In genomic region chr21:25837545-25838263, GRCh38 we compare ENCODE assay signal across 12 cellular contexts.
DNase-seq lines count a peak whose midpoint lies in the region; ATAC-seq and TF ChIP-seq lines count a peak whose summit lies in the region.
"Had no signal": no experiment of that assay in that cellular context is flagged by ENCODE, and none has a peak within 500 bp of the region (broad histone marks: within the 10 kb centered on the region; RNA-seq: fewer than 3 reads in every experiment).

No MANE protein-coding gene starts in this region.

- TF ChIP-seq CTCF in fibroblast of mammary gland (conservative IDR thresholded peaks at IDR 0.05; ENCODE audit: control insufficient read depth, insufficient read depth, low read depth, low read length) (no peak), testis (IDR thresholded peaks at IDR 0.05) (no peak)

- H3K9me3 ChIP-seq in testis = no peaks in the 10 kb centered on the region

- H3K36me3 ChIP-seq in rectal smooth muscle tissue (ENCODE audit: control insufficient read depth, insufficient read depth, low read length) = no peaks in the 10 kb centered on the region
- H3K36me3 ChIP-seq in testis (ENCODE audit: low read depth, missing control alignments) = no peaks in the 10 kb centered on the region
- H3K36me3 ChIP-seq: cardiac muscle cell, esophagus squamous epithelium had no signal

- intact Hi-C loops in activated T-helper 1 cell treated with anti-CD3 and anti-CD28 coated beads, Interleukin-12 subunit alpha, Interleukin-12 subunit beta, Interleukin-2, Interleukin-4 antibody, amounts not matched to agents 30 ng/mL and 10 ng/mL and 1 ng/mL, durations not matched to agents 14 hours and 24 hours and 36 hours (cut with micrococcal nuclease) = no loop called here
- intact Hi-C loops in testis (cut with DNase I; ENCODE audit: low total_unique reads) = no loop called here

- in situ Hi-C loops in SK-MEL-5 (cut with HindIII; ENCODE audit: low pct_unique_long_range_greater_than_20kb, low sequenced_read_pairs) = no loop called here

- no peak overlapping the region for H3K4me3 Mint-ChIP-seq in activated T-helper 1 cell treated with anti-CD3 and anti-CD28 coated beads, Interleukin-12 subunit alpha, Interleukin-12 subunit beta, Interleukin-2, Interleukin-4 antibody, amounts not matched to agents 30 ng/mL and 10 ng/mL and 1 ng/mL, durations not matched to agents 14 hours and 24 hours and 36 hours
- H3K4me3 Mint-ChIP-seq: naive thymus-derived CD4-positive, alpha-beta T cell had no signal

- H3K27me3 ChIP-seq in rectal smooth muscle tissue (ENCODE audit: control insufficient read depth, insufficient read depth, low read length) = no peaks in the 10 kb centered on the region
- no peaks in the 10 kb centered on the region for H3K27me3 ChIP-seq in testis
- H3K27me3 ChIP-seq: cardiac muscle cell, esophagus squamous epithelium had no signal

- peak; percentile 6 for DNase-seq in GM04503 (ENCODE audit: low read depth)
- DNase-seq in SK-MEL-5 (ENCODE audit: low read depth, low spot score) = peak; percentile 70
- peak; percentile 38 for DNase-seq in fibroblast of mammary gland (ENCODE audit: low read depth)
- DNase-seq in activated T-helper 1 cell treated with anti-CD3 and anti-CD28 coated beads, Interleukin-12 subunit alpha, Interleukin-12 subunit beta, Interleukin-2, Interleukin-4 antibody, amounts not matched to agents 30 ng/mL and 10 ng/mL and 1 ng/mL, durations not matched to agents 14 hours and 24 hours and 36 hours (ENCODE audit: low spot score) = no peak
- DNase-seq in testis = no peak
- DNase-seq: esophagus squamous epithelium; naive thymus-derived CD4-positive, alpha-beta T cell; NCI-H2227 treated with DMSO at 0.1 percent for 48 hours had no signal

- H3K4me1 Mint-ChIP-seq in activated T-helper 1 cell treated with anti-CD3 and anti-CD28 coated beads, Interleukin-12 subunit alpha, Interleukin-12 subunit beta, Interleukin-2, Interleukin-4 antibody, amounts not matched to agents 30 ng/mL and 10 ng/mL and 1 ng/mL, durations not matched to agents 14 hours and 24 hours and 36 hours (ENCODE audit: low read depth) = no peaks in the 10 kb centered on the region
- H3K4me1 Mint-ChIP-seq: naive thymus-derived CD4-positive, alpha-beta T cell had no signal

- peaks cover 1% of the 10 kb centered on the region for H3K27me3 Mint-ChIP-seq in activated T-helper 1 cell treated with anti-CD3 and anti-CD28 coated beads, Interleukin-12 subunit alpha, Interleukin-12 subunit beta, Interleukin-2, Interleukin-4 antibody, amounts not matched to agents 30 ng/mL and 10 ng/mL and 1 ng/mL, durations not matched to agents 14 hours and 24 hours and 36 hours (ENCODE audit: insufficient read depth)

- H3K4me3 ChIP-seq in fibroblast of mammary gland (ENCODE audit: control insufficient read depth, low read depth, low read length) = no peak overlapping the region
- no peak overlapping the region for H3K4me3 ChIP-seq in rectal smooth muscle tissue (ENCODE audit: low read length)
- H3K4me3 ChIP-seq in testis = no peak overlapping the region
- H3K4me3 ChIP-seq: cardiac muscle cell, esophagus squamous epithelium had no signal

- 38 to 41% methylated on average over 3 of the region's 3 CpGs for WGBS in testis, 2 donors

- H3K27ac Mint-ChIP-seq in activated T-helper 1 cell treated with anti-CD3 and anti-CD28 coated beads, Interleukin-12 subunit alpha, Interleukin-12 subunit beta, Interleukin-2, Interleukin-4 antibody, amounts not matched to agents 30 ng/mL and 10 ng/mL and 1 ng/mL, durations not matched to agents 14 hours and 24 hours and 36 hours = no peak overlapping the region
- H3K27ac Mint-ChIP-seq: naive thymus-derived CD4-positive, alpha-beta T cell had no signal

- peaks cover 9% of the 10 kb centered on the region for H3K4me1 ChIP-seq in rectal smooth muscle tissue (ENCODE audit: control insufficient read depth, insufficient read depth, low read length)
- no peaks in the 10 kb centered on the region for H3K4me1 ChIP-seq in testis

- peaks cover 16% of the 10 kb centered on the region for H3K9me3 Mint-ChIP-seq in activated T-helper 1 cell treated with anti-CD3 and anti-CD28 coated beads, Interleukin-12 subunit alpha, Interleukin-12 subunit beta, Interleukin-2, Interleukin-4 antibody, amounts not matched to agents 30 ng/mL and 10 ng/mL and 1 ng/mL, durations not matched to agents 14 hours and 24 hours and 36 hours

- TF ChIP-seq POLR2A in testis (IDR thresholded peaks at IDR 0.05) = no peak

- H3K9ac ChIP-seq in rectal smooth muscle tissue (ENCODE audit: low read length) = no peak overlapping the region

- H3K27ac ChIP-seq in rectal smooth muscle tissue (ENCODE audit: low read depth, low read length) (peak overlapping the region; percentile 83), testis (no peak overlapping the region)
- H3K27ac ChIP-seq: cardiac muscle cell, esophagus squamous epithelium had no signal

- H3K36me3 Mint-ChIP-seq in activated T-helper 1 cell treated with anti-CD3 and anti-CD28 coated beads, Interleukin-12 subunit alpha, Interleukin-12 subunit beta, Interleukin-2, Interleukin-4 antibody, amounts not matched to agents 30 ng/mL and 10 ng/mL and 1 ng/mL, durations not matched to agents 14 hours and 24 hours and 36 hours (ENCODE audit: low read depth) = no peaks in the 10 kb centered on the region

- ATAC-seq in GM19397 (IDR thresholded peaks at IDR 0.05; ENCODE audit: unreplicated experiment) (no peak), GM21619 (IDR thresholded peaks at IDR 0.05; ENCODE audit: unreplicated experiment) (no peak)
- ATAC-seq: naive thymus-derived CD4-positive, alpha-beta T cell had no signal

Comparison
In these comparisons a context has a peak if more than half of its experiments do, and no peak if none do; other contexts are left out.
1. DNase-seq: peak in GM04503 (single experiment), SK-MEL-5 (single experiment) and fibroblast of mammary gland (single experiment); none in activated T-helper 1 cell treated with anti-CD3 and anti-CD28 coated beads, Interleukin-12 subunit alpha, Interleukin-12 subunit beta, Interleukin-2, Interleukin-4 antibody, amounts not matched to agents 30 ng/mL and 10 ng/mL and 1 ng/mL, durations not matched to agents 14 hours and 24 hours and 36 hours (single experiment) and testis (single experiment).